ENCODE assay signal across 15 cellular contexts in genomic region chr2:60479226-60480088, GRCh38.
DNase-seq lines count a peak whose midpoint lies in the region; ATAC-seq and TF ChIP-seq lines count a peak whose summit lies in the region.
"Had no signal": no experiment of that assay in that cellular context is flagged by ENCODE, and none has a peak within 500 bp of the region (broad histone marks: within the 10 kb centered on the region; RNA-seq: fewer than 3 reads in every experiment).

No MANE protein-coding gene starts in this region.

- H3K27ac ChIP-seq in stomach smooth muscle (ENCODE audit: low read length): peak overlapping the region; percentile 93
- H3K27ac ChIP-seq: coronary artery, upper lobe of left lung had no signal

- POLR2A ChIA-PET in MCF 10A (lab: Yijun Ruan, JAX): interaction anchor here (0.8 to 1.3 kb wide), 4 partner anchors 18 to 1726 kb away, joined by 3 to 5 read pairs (median 4); no protein-coding TSS in a partner anchor

- no TSS peak for BruUV-seq in MCF 10A (replicated peaks; lab: Mats Ljungman, UMichigan)

- H3K4me3 ChIP-seq in stomach smooth muscle (ENCODE audit: low read length in 2 of 2): no peak overlapping the region
- H3K4me3 ChIP-seq: coronary artery, upper lobe of left lung had no signal

- peaks cover 12% of the 10 kb centered on the region for H3K36me3 Mint-ChIP-seq in MCF 10A (ENCODE audit: insufficient read depth, unreplicated experiment)
- peaks cover 46% of the 10 kb centered on the region for H3K36me3 Mint-ChIP-seq in memory B cell
- H3K36me3 Mint-ChIP-seq: naive thymus-derived CD8-positive, alpha-beta T cell had no signal

- intact Hi-C loops in MCF 10A (cut with micrococcal nuclease): no loop called here

- H3K4me3 Mint-ChIP-seq in MCF 10A (ENCODE audit: unreplicated experiment): no peak overlapping the region
- H3K4me3 Mint-ChIP-seq in memory B cell: peak overlapping the region; percentile 29
- H3K4me3 Mint-ChIP-seq: naive thymus-derived CD8-positive, alpha-beta T cell had no signal

- H3K9me3 Mint-ChIP-seq in MCF 10A (ENCODE audit: unreplicated experiment) (no peaks in the 10 kb centered on the region), memory B cell (no peaks in the 10 kb centered on the region)
- H3K9me3 Mint-ChIP-seq: naive thymus-derived CD8-positive, alpha-beta T cell had no signal

- H3K4me1 Mint-ChIP-seq in MCF 10A (ENCODE audit: insufficient read depth, unreplicated experiment) (peaks cover 15% of the 10 kb centered on the region), memory B cell (peaks cover 76% of the 10 kb centered on the region)

- H3K27ac Mint-ChIP-seq in MCF 10A (ENCODE audit: low read depth, unreplicated experiment): peak overlapping the region; percentile 33
- H3K27ac Mint-ChIP-seq in memory B cell: peak overlapping the region; percentile 89

- ATAC-seq in memory B cell (ENCODE audit: low read depth): no peak
- ATAC-seq in GM21786 (IDR thresholded peaks at IDR 0.05; ENCODE audit: unreplicated experiment): no peak
- ATAC-seq: naive thymus-derived CD8-positive, alpha-beta T cell had no signal

- no peaks in the 10 kb centered on the region for H3K9me3 ChIP-seq in stomach smooth muscle (ENCODE audit: control insufficient read depth in 2 of 2, low read length in 2 of 2)
- H3K9me3 ChIP-seq: upper lobe of left lung had no signal

- H3K27me3 Mint-ChIP-seq in MCF 10A (ENCODE audit: insufficient read depth, unreplicated experiment) (no peaks in the 10 kb centered on the region), memory B cell (no peaks in the 10 kb centered on the region)

- DNase-seq in HPDE6-E6E7 (ENCODE audit: extremely low spot score) (peak; percentile 38), MCF 10A (ENCODE audit: unreplicated experiment) (peak; percentile 30), memory B cell (ENCODE audit: low spot score in 2 of 2) (no peak), NCI-H774 (lab: John Stamatoyannopoulos, UW) (no peak)
- no peak for DNase-seq in stimulated activated CD4-positive, alpha-beta T cell treated with anti-CD3 and anti-CD28 coated beads, Interleukin-4, amount 100 ng/mL, for 24 hours
- DNase-seq: AML-193; hypothalamus; KBM-7; naive thymus-derived CD8-positive, alpha-beta T cell; NCI-H226; stimulated activated CD4-positive, alpha-beta T cell treated with anti-CD3 and anti-CD28 coated beads, Interleukin-1b, Interleukin-23, amount 100 ng/mL, for 48 hours had no signal

- H3K9ac ChIP-seq in stomach smooth muscle (ENCODE audit: low read length in 2 of 2): peak overlapping the region in 1 of 2 donors; percentile 10

- no peak for TF ChIP-seq CTCF in MCF 10A (IDR thresholded peaks at IDR 0.05; ENCODE audit: unreplicated experiment)

- CTCF ChIA-PET in MCF 10A (lab: Yijun Ruan, JAX): interaction anchor here (0.6 kb wide), 1 partner anchor 1812 kb away, joined by 3 read pairs; no protein-coding TSS in a partner anchor

- H3K27me3 ChIP-seq in stomach smooth muscle (ENCODE audit: control insufficient read depth in 1 of 2, insufficient read depth in 2 of 2, low read length in 2 of 2): no peaks in the 10 kb centered on the region
- H3K27me3 ChIP-seq: upper lobe of left lung had no signal

- no peaks in the 10 kb centered on the region for H3K36me3 ChIP-seq in stomach smooth muscle (ENCODE audit: control insufficient read depth in 2 of 2, insufficient read depth in 2 of 2, low read length in 2 of 2)
- H3K36me3 ChIP-seq: upper lobe of left lung had no signal

- H3K4me1 ChIP-seq in stomach smooth muscle (ENCODE audit: control insufficient read depth, insufficient read depth, low read length): peaks cover 33% of the 10 kb centered on the region

Comparison
In these comparisons a context has a peak if more than half of its experiments do, and no peak if none do; other contexts are left out.
1. DNase-seq: peak in HPDE6-E6E7 (single experiment) and MCF 10A (single experiment); none in memory B cell (0 of 2), stimulated activated CD4-positive, alpha-beta T cell treated with anti-CD3 and anti-CD28 coated beads, Interleukin-4, amount 100 ng/mL, for 24 hours (single experiment) and NCI-H774 (single experiment).